Comparison of ENCODE assay signal across 25 cellular contexts in genomic region chr15:41491889-41492288, GRCh38. TPM values are rescaled to one million over a fixed set of nuclear protein-coding genes. Genes with fewer than 3 reads are reported as not detected.
A peak's percentile ranks its signal among the peaks of the same experiment; 100 is the strongest.
DNase-seq lines count a peak whose midpoint lies in the region; ATAC-seq, FAIRE-seq and TF ChIP-seq lines count a peak whose summit lies in the region.
"Had no signal": no experiment of that assay in that cellular context is flagged by ENCODE, and none has a peak within 500 bp of the region (broad histone marks: within the 10 kb centered on the region; RNA-seq: fewer than 3 reads in every experiment).

No MANE protein-coding gene starts in this region.

- TF ChIP-seq CTCF in HEK293 (tag by site-specific recombination; IDR thresholded peaks at IDR 0.05): no peak
- no peak for TF ChIP-seq CTCF in H1 (IDR thresholded peaks at IDR 0.05; ENCODE audit: control extremely low read depth in 1 of 3, insufficient read depth in 1 of 3, low read depth in 1 of 3, low read length in 3 of 3)

- peaks cover 27% of the 10 kb centered on the region; the same call in 1 of the 2 replicates for H3K23me2 ChIP-seq in H1 (ENCODE audit: low read depth, low read length)

- H3K27me3 ChIP-seq in BLaER1 treated with 17β-estradiol and CSF1 and Interleukin-3, amounts not matched to agents 10 nM and 100 nM: peaks cover 36 to 58% (median 51%) of the 10 kb centered on the region in 11 experiments
- H3K27me3 ChIP-seq in H1 (replicated peaks in 1 of 4; ENCODE audit: control insufficient read depth in 3 of 4, extremely low read depth in 1 of 4, insufficient read depth in 3 of 4, low read length in 3 of 4): peaks cover 46 to 63% (median 60%) of the 10 kb centered on the region in 4 experiments
- H3K27me3 ChIP-seq: SJSA1 had no signal

- no peak overlapping the region for H2BK20ac ChIP-seq in H1 (ENCODE audit: low read length)

- no peak overlapping the region for H3K4ac ChIP-seq in H1 (replicated peaks; ENCODE audit: insufficient read length, low read depth, low read length)

- no peak for TF ChIP-seq POLR2A in H1 (IDR thresholded peaks at IDR 0.05; ENCODE audit: control extremely low read depth in 1 of 2, low read depth in 2 of 2, low read length in 2 of 2)

- H3K56ac ChIP-seq in H1 (replicated peaks; ENCODE audit: insufficient read length, low read depth, low read length): no peak overlapping the region

- H2AFZ ChIP-seq in H1 (ENCODE audit: low read length): no peak overlapping the region

- intact Hi-C loops in left ventricle myocardium superior (cut with micrococcal nuclease): no loop called here

- H4K20me1 ChIP-seq in BLaER1 treated with 17β-estradiol and CSF1 and Interleukin-3, amounts not matched to agents 10 nM and 100 nM: peaks cover 3 to 36% (median 32%) of the 10 kb centered on the region in 11 experiments; a peak in 20 of 22 replicates
- H4K20me1 ChIP-seq in H1 (replicated peaks in 1 of 2; ENCODE audit: control insufficient read depth in 1 of 2, insufficient read depth in 2 of 2, low read length in 2 of 2): peaks cover 0 to 9% of the 10 kb centered on the region in 2 experiments

- 93% methylated on average over 4 of the region's 4 CpGs; no CpG with 5 or more reads in 1 of the 2 experiments for WGBS in H1 (ENCODE audit: extremely low coverage in 1 of 2, insufficient coverage in 1 of 2, insufficient read length in 1 of 2, insufficient replicate concordance in 2 of 2, low coverage in 1 of 2, low lambda C conversion rate in 2 of 2, missing lambda C conversion rate in 1 of 2), 2 experiments

- peaks cover 39 to 72% (median 67%) of the 10 kb centered on the region in 10 experiments for H3K4me1 ChIP-seq in BLaER1 treated with 17β-estradiol and CSF1 and Interleukin-3, amounts not matched to agents 10 nM and 100 nM
- no peaks in the 10 kb centered on the region for H3K4me1 ChIP-seq in HEK293 (ENCODE audit: control insufficient read depth, insufficient read depth, low read length)
- peaks cover 0 to 15% (median 8%) of the 10 kb centered on the region in 4 experiments; a peak in 6 of 7 replicates for H3K4me1 ChIP-seq in H1 (replicated peaks in 1 of 4; ENCODE audit: control insufficient read depth in 3 of 4, insufficient read depth in 4 of 4, low read length in 3 of 4)

- no peak overlapping the region for H3K14ac ChIP-seq in H1 (ENCODE audit: insufficient read length)

- H3K4me2 ChIP-seq in BLaER1 treated with 17β-estradiol and CSF1 and Interleukin-3, amounts not matched to agents 10 nM and 100 nM: peak overlapping the region; percentile 97 to 100 (median 100); a peak in 19 of 22 replicates
- peak overlapping the region in 1 of 2 experiments; percentile 94; a peak in 1 of 4 replicates for H3K4me2 ChIP-seq in H1 (ENCODE audit: insufficient read depth in 1 of 2, low read depth in 2 of 2, low read length in 2 of 2)

- no peak overlapping the region for H3K18ac ChIP-seq in H1 (ENCODE audit: extremely low read depth, low read length)

- no peak overlapping the region for H2BK12ac ChIP-seq in H1 (ENCODE audit: low read depth, low read length)

- H3K79me2 ChIP-seq in H1 (ENCODE audit: control insufficient read depth in 1 of 2, insufficient read depth in 2 of 2, low read length in 2 of 2): no peaks in the 10 kb centered on the region

- DNase-seq in H1 (ENCODE audit: low read depth in 1 of 2, low spot score in 2 of 2): no peak
- DNase-seq in left ventricle myocardium superior: no peak
- no peak for DNase-seq in activated CD8-positive, alpha-beta memory T cell treated with anti-CD3 and anti-CD28 coated beads for 24 hours
- DNase-seq: activated CD4-positive, alpha-beta T cell treated with anti-CD3 and anti-CD28 coated beads for 4 hours; activated naive CD4-positive, alpha-beta T cell; activated T-cell treated with anti-CD3 and anti-CD28 coated beads, Interleukin-2, amount 50 U/mL, for 4 hours; HCEC 1CT; KG1; mesendoderm; MM.1S; NCI-H2029 treated with DMSO at 0.1 percent for 48 hours; NCI-H2227 treated with DMSO at 0.1 percent for 48 hours; NCI-H69; stimulated activated naive CD8-positive, alpha-beta T cell treated with anti-CD3 and anti-CD28 coated beads, Interleukin-15, Interleukin-2, amounts not matched to agents 100 U/mL and 50 U/mL, for 24 hours had no signal

- TF ChIP-seq EP300 in H1 (IDR thresholded peaks at IDR 0.05; ENCODE audit: borderline replicate concordance in 1 of 2, low read depth in 2 of 2, low read length in 2 of 2): no peak

- H2AK5ac ChIP-seq in H1 (ENCODE audit: low read depth, low read length): peak overlapping the region; percentile 30; the same call in 1 of the 2 replicates

- H4K8ac ChIP-seq in H1 (ENCODE audit: extremely low read depth, insufficient read depth, low read length): no peak overlapping the region

- H4K5ac ChIP-seq in H1 (ENCODE audit: insufficient read length, low read depth, low read length): no peak overlapping the region

- no peak overlapping the region for H2BK120ac ChIP-seq in H1 (replicated peaks; ENCODE audit: low read depth, low read length)

- POLR2A ChIA-PET in HEK293 (lab: Yijun Ruan, JAX) (no interaction called here), H1 (lab: Charles Lee; ENCODE audit: partially characterized antibody) (interaction anchor here (0.6 to 1.7 kb wide), 2 partner anchors 27 to 112 kb away, joined by 4 read pairs; no protein-coding TSS in a partner anchor)

- H3K4me3 ChIP-seq in BLaER1 treated with 17β-estradiol and CSF1 and Interleukin-3, amounts not matched to agents 10 nM and 100 nM: no peak overlapping the region
- H3K4me3 ChIP-seq in HEK293 (ENCODE audit: low read depth, low read length): no peak overlapping the region
- H3K4me3 ChIP-seq in H1 (ENCODE audit: extremely low read depth in 1 of 4, insufficient read depth in 2 of 4, low read depth in 3 of 4, low read length in 4 of 4): no peak overlapping the region

- CTCF ChIA-PET in HEK293 (lab: Yijun Ruan, JAX): interaction anchor here (0.6 kb wide), 1 partner anchor 11 kb away, joined by 3 read pairs; no protein-coding TSS in a partner anchor
- CTCF ChIA-PET in H1 (lab: Charles Lee; ENCODE audit: partially characterized antibody): interaction anchor here (0.6 to 2.7 kb wide), 3 partner anchors 11 to 61 kb away, joined by 3 to 12 read pairs (median 7); no protein-coding TSS in a partner anchor

- H3K9ac ChIP-seq in BLaER1 treated with 17β-estradiol and CSF1 and Interleukin-3, amounts not matched to agents 10 nM and 100 nM: 0 out of 22 replicates have a peak overlapping the region, but pooled peaks of 1 of the 11 experiments have one; percentile 90
- no peak overlapping the region for H3K9ac ChIP-seq in H1 (replicated peaks in 1 of 4; ENCODE audit: extremely low read depth in 1 of 4, low read depth in 3 of 4, low read length in 3 of 4)

- H3K36me3 ChIP-seq in BLaER1 treated with 17β-estradiol and CSF1 and Interleukin-3, amounts not matched to agents 10 nM and 100 nM: no peaks in the 10 kb centered on the region
- H3K36me3 ChIP-seq in HEK293 (ENCODE audit: control insufficient read depth in 2 of 2, insufficient read depth in 1 of 2, low read length in 2 of 2): peaks cover 0 to 3% of the 10 kb centered on the region in 2 experiments; a peak in 1 of 3 replicates
- peaks cover 0 to 5% (median 0%) of the 10 kb centered on the region in 4 experiments; a peak in 1 of 8 replicates for H3K36me3 ChIP-seq in H1 (ENCODE audit: control insufficient read depth in 2 of 4, insufficient read depth in 4 of 4, low read length in 3 of 4)
- H3K36me3 ChIP-seq: breast epithelium, SJSA1, thoracic aorta had no signal

- ATAC-seq in SK-N-SH treated with all-trans-retinoic acid at 6 μM for 48 hours (no peak), left ventricle myocardium superior (no peak)
- ATAC-seq: activated T-cell treated with anti-CD3 and anti-CD28 coated beads, Interleukin-2, amount 50 U/mL, for 4 hours; left lobe of liver; stimulated activated naive CD8-positive, alpha-beta T cell treated with anti-CD3 and anti-CD28 coated beads, Interleukin-15, Interleukin-2, amounts not matched to agents 100 U/mL and 50 U/mL, for 24 hours had no signal

- no peaks in the 10 kb centered on the region for H3K79me1 ChIP-seq in H1 (ENCODE audit: low read depth, low read length)

- no peak overlapping the region for H4K91ac ChIP-seq in H1 (replicated peaks; ENCODE audit: insufficient read length, low read length)

- no peak for FAIRE-seq in H1 (lab: Jason Lieb, UNC)
- FAIRE-seq: HTR-8/SVneo, urothelium cell line had no signal

- no peaks in the 10 kb centered on the region for H3K9me3 ChIP-seq in BLaER1 treated with 17β-estradiol and CSF1 and Interleukin-3, amounts not matched to agents 10 nM and 100 nM (replicated peaks in 1 of 11)
- H3K9me3 ChIP-seq in HEK293 (ENCODE audit: control insufficient read depth, insufficient read depth, low read depth, low read length): no peaks in the 10 kb centered on the region
- no peaks in the 10 kb centered on the region for H3K9me3 ChIP-seq in H1 (ENCODE audit: insufficient read depth in 2 of 2, low read depth in 1 of 2, low read length in 1 of 2)
- H3K9me3 ChIP-seq: breast epithelium, SJSA1, thoracic aorta had no signal

- H3K23ac ChIP-seq in H1 (ENCODE audit: insufficient read length): no peak overlapping the region

- no peak overlapping the region for H3K27ac ChIP-seq in BLaER1 treated with 17β-estradiol and CSF1 and Interleukin-3, amounts not matched to agents 10 nM and 100 nM
- H3K27ac ChIP-seq in HEK293 (ENCODE audit: extremely low read depth, low read depth, low read length): no peak overlapping the region
- H3K27ac ChIP-seq in H1 (ENCODE audit: low read depth, low read length): no peak overlapping the region
- H3K27ac ChIP-seq: breast epithelium, C4-2B, SJSA1, thoracic aorta had no signal

- no peak overlapping the region for H2BK5ac ChIP-seq in H1 (ENCODE audit: low read depth, low read length)

- H2BK15ac ChIP-seq in H1 (ENCODE audit: low read length): no peak overlapping the region

- no peak for TF ChIP-seq RAD21 in H1 (IDR thresholded peaks at IDR 0.05 in 1 of 2, conservative IDR thresholded peaks at IDR 0.05 in 1 of 2; ENCODE audit: low read depth in 2 of 2, low read length in 2 of 2)

RNA-seq across cellular contexts. Expression of gene ITPKA, which starts 1.8 kb away (rescaled TPM):
- total RNA-seq in H1 (2021; fragmentation: NEBNext Ultra II Directional; extraction: Animal tissue kit (Norgen Biotek cat#: 25700)): 0.67 and 0.99 TPM in 2 replicates
- polyA plus RNA-seq in H1 (2011; rRNA removed): 0.25 and 0.39 TPM in 2 replicates
- 0.30 TPM for polyA plus RNA-seq in H1 (2011; cell fraction: cytosol; rRNA removed)
- 0.80 TPM for polyA plus RNA-seq in H1 (2011; cell fraction: nucleus; rRNA removed)
- 0.60 to 0.77 TPM (median 0.64 TPM) in 3 of 4 replicates, not detected in the other for polyA plus RNA-seq in H1 (2012, experiment 1 of 2)
- 0.70 TPM for polyA plus RNA-seq in H1 (2012, experiment 2 of 2)
- 0.53 TPM for polyA plus RNA-seq in H1 (2013, experiment 1 of 2)
- polyA plus RNA-seq in H1 (2013, experiment 2 of 2): 0.37 TPM
- 0.22 and 0.29 TPM in 2 replicates for polyA minus RNA-seq in H1 (2011; rRNA and poly(A)+ RNA removed)
- not detected for polyA minus RNA-seq in H1 (2011; cell fraction: cytosol; rRNA and poly(A)+ RNA removed)
- 0.40 TPM for polyA minus RNA-seq in H1 (2011; cell fraction: nucleus; rRNA and poly(A)+ RNA removed)
- total RNA-seq in left ventricle myocardium superior: 6.0 TPM
- total RNA-seq: skeletal muscle tissue had no signal

RNA-seq across cellular contexts. Expression of gene LTK, which starts 21.7 kb away (rescaled TPM):
- total RNA-seq in H1 (2021; fragmentation: NEBNext Ultra II Directional; extraction: Animal tissue kit (Norgen Biotek cat#: 25700)): 0.19 and 0.38 TPM in 2 replicates
- 0.05 and 0.06 TPM in 2 replicates for polyA plus RNA-seq in H1 (2011; rRNA removed)
- polyA plus RNA-seq in H1 (2011; cell fraction: cytosol; rRNA removed): 0.18 TPM
- 0.76 TPM for polyA plus RNA-seq in H1 (2011; cell fraction: nucleus; rRNA removed)
- 0.13 to 0.39 TPM (median 0.19 TPM) in 3 of 4 replicates, not detected in the other for polyA plus RNA-seq in H1 (2012, experiment 1 of 2)
- polyA plus RNA-seq in H1 (2012, experiment 2 of 2): 0.14 TPM
- 0.14 TPM for polyA plus RNA-seq in H1 (2013, experiment 1 of 2)
- 0.09 TPM for polyA plus RNA-seq in H1 (2013, experiment 2 of 2)
- polyA minus RNA-seq in H1 (2011; rRNA and poly(A)+ RNA removed): not detected in 2 replicates
- not detected for polyA minus RNA-seq in H1 (2011; cell fraction: cytosol; rRNA and poly(A)+ RNA removed)
- not detected for polyA minus RNA-seq in H1 (2011; cell fraction: nucleus; rRNA and poly(A)+ RNA removed)
- 1.5 TPM for total RNA-seq in left ventricle myocardium superior

RNA-seq across cellular contexts. Expression of gene RPAP1, which starts 52.2 kb away (rescaled TPM):
- total RNA-seq in H1 (2021; fragmentation: NEBNext Ultra II Directional; extraction: Animal tissue kit (Norgen Biotek cat#: 25700)): 84.3 and 86.6 TPM in 2 replicates
- 53.3 and 85.6 TPM in 2 replicates for polyA plus RNA-seq in H1 (2011; rRNA removed)
- 27.4 TPM for polyA plus RNA-seq in H1 (2011; cell fraction: cytosol; rRNA removed)
- polyA plus RNA-seq in H1 (2011; cell fraction: nucleus; rRNA removed): 76.1 TPM
- 66.6 to 76.2 TPM (median 71.2 TPM) in 4 replicates for polyA plus RNA-seq in H1 (2012, experiment 1 of 2)
- 72.7 TPM for polyA plus RNA-seq in H1 (2012, experiment 2 of 2)
- 46.6 TPM for polyA plus RNA-seq in H1 (2013, experiment 1 of 2)
- polyA plus RNA-seq in H1 (2013, experiment 2 of 2): 43.2 TPM
- polyA minus RNA-seq in H1 (2011; rRNA and poly(A)+ RNA removed): 45.1 and 58.5 TPM in 2 replicates
- polyA minus RNA-seq in H1 (2011; cell fraction: cytosol; rRNA and poly(A)+ RNA removed): 39.3 TPM
- 53.5 TPM for polyA minus RNA-seq in H1 (2011; cell fraction: nucleus; rRNA and poly(A)+ RNA removed)
- total RNA-seq in left ventricle myocardium superior: 25.4 TPM
